Comparison of ENCODE assay signal across 8 cellular contexts in the genomic region with DNA sequence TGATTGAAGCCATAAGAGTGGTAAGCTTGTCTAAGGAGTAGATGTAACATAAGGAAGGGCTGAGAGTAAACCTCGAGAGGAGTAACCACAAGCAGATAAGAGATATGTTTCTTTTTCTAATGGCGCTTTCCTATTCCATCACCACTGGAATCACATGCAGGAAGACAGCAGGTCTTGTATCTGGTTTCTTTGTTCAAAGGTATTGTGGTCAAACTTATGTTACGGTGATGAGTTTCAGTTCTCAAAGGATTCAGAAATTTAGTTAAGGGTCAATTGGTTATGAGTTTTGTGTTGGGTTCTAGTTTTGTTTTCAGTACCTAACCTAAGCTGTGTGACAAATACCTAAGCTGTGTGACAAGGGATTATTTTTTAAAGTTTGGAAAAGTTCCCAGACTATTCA.
DNase-seq lines count a peak whose midpoint lies in the region; ATAC-seq and TF ChIP-seq lines count a peak whose summit lies in the region.
"Not testable (repeated sequence)": the region's sequence is repeated elsewhere in the genome, so short reads cannot be mapped to it uniquely, and the experiment has no call there.

No MANE protein-coding gene starts in this region.

- H3K4me3 Mint-ChIP-seq in nephron = peak overlapping the region in 1 of 3 experiments; percentile 17

- ATAC-seq in GM18861 (IDR thresholded peaks at IDR 0.05; ENCODE audit: unreplicated experiment) (peak; percentile 64), GM19467 (IDR thresholded peaks at IDR 0.05; ENCODE audit: unreplicated experiment) (peak; percentile 72), HG02678 (IDR thresholded peaks at IDR 0.05; ENCODE audit: unreplicated experiment) (peak; percentile 82), HG03108 (IDR thresholded peaks at IDR 0.05; ENCODE audit: unreplicated experiment) (peak; percentile 80)

- H4K20me1 ChIP-seq in MM.1S (ENCODE audit: insufficient read depth, low read length) = not testable (repeated sequence)

- H3K27ac ChIP-seq in MM.1S (ENCODE audit: low read length) (peak overlapping the region; percentile 65; the same call in 1 of the 2 replicates), urinary bladder (ENCODE audit: low read depth) (peak overlapping the region; percentile 67)

- peaks cover 61% of the 10 kb centered on the region for H3K4me1 Mint-ChIP-seq in nephron

- H2AFZ ChIP-seq in MM.1S (ENCODE audit: low read length) = not testable (repeated sequence)

- not testable (repeated sequence) for H3K9me2 ChIP-seq in MM.1S (replicated peaks; ENCODE audit: insufficient read depth, low read length)

- DNase-seq in MM.1S (peak; percentile 82), choroid plexus epithelial cell (ENCODE audit: low read depth) (peak; percentile 53)

- H3K4me2 ChIP-seq in MM.1S (ENCODE audit: low read depth, low read length) = peak overlapping the region; percentile 59

- not testable (repeated sequence) for H3K9me3 Mint-ChIP-seq in nephron

- WGBS in urinary bladder = 48% methylated on average over 3 of the region's 3 CpGs

- H3K27ac Mint-ChIP-seq in nephron = peak overlapping the region; percentile 3 to 83 (median 71)

- H3K27me3 ChIP-seq in MM.1S (replicated peaks; ENCODE audit: insufficient read depth, low read length) = not testable (repeated sequence)

- not testable (repeated sequence) for H3K27me3 Mint-ChIP-seq in nephron (ENCODE audit: low read depth)

- H3F3A ChIP-seq in MM.1S (ENCODE audit: insufficient read depth, low read length) = peaks cover 18% of the 10 kb centered on the region

- H3K36me3 Mint-ChIP-seq in nephron (ENCODE audit: low read depth) = not testable (repeated sequence)

- H3K9me3 ChIP-seq in MM.1S (replicated peaks; ENCODE audit: insufficient read depth, low read length) = not testable (repeated sequence)

- peaks cover 36% of the 10 kb centered on the region for H3K4me1 ChIP-seq in MM.1S (ENCODE audit: low read length)
- H3K4me1 ChIP-seq in urinary bladder (ENCODE audit: insufficient read depth) = not testable (repeated sequence)

- TF ChIP-seq CTCF in MM.1S (IDR thresholded peaks at IDR 0.05; ENCODE audit: low read length); choroid plexus epithelial cell (conservative IDR thresholded peaks at IDR 0.05; ENCODE audit: low read depth, low read length); nephron (IDR thresholded peaks at IDR 0.05; ENCODE audit: unreplicated experiment in 3 of 3): not testable (repeated sequence)

- peak overlapping the region; percentile 13; the same call in 1 of the 2 replicates for H3K9ac ChIP-seq in MM.1S (ENCODE audit: low read length)

- not testable (repeated sequence) for H3K36me3 ChIP-seq in MM.1S (replicated peaks; ENCODE audit: insufficient read depth, low read length); urinary bladder (ENCODE audit: insufficient read depth)

- peak overlapping the region; percentile 27 for H3K4me3 ChIP-seq in MM.1S (ENCODE audit: low read length)
- H3K4me3 ChIP-seq in choroid plexus epithelial cell (ENCODE audit: low read depth, low read length); urinary bladder (ENCODE audit: low read depth, low read length): not testable (repeated sequence)

- not testable (repeated sequence) for H3K79me2 ChIP-seq in MM.1S (ENCODE audit: low read length)
